15 cellular contexts compared by ENCODE assay signal in the genomic region with DNA sequence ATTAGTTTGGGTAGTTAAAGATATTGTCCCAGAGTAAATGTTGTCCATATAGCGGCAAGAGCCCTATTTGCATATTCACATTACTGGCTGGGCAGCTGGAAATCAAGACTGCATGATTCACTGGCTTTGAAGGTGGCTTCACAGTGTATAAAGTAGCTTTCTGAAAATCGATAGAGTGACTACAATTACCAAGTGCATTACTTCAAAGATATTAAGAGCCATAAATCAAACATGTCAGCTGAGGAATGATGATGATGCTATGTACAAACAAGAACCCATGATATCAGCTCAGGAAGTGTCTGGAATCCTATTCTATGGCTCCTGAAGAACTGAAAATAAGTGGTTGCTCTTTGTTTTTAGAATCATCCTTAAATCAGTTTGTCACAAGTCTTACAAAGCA.
"Had no signal": no experiment of that assay in that cellular context is flagged by ENCODE, and none has a peak within 500 bp of the region (broad histone marks: within the 10 kb centered on the region; RNA-seq: fewer than 3 reads in every experiment).

No MANE protein-coding gene starts in this region.

- H3K27ac ChIP-seq: epithelial cell of prostate, gastroesophageal sphincter, hepatocyte, lower lobe of right lung, neural progenitor cell, parathyroid adenoma, stomach had no signal

- H3K4me3 Mint-ChIP-seq: activated B cell treated with CpG ODN at 0.5 μM for 24 hours; activated CD4-positive, alpha-beta T cell treated with anti-CD3 and anti-CD28 coated beads, Interleukin-2, amount 10 ng/mL, durations not matched to agents 7 days and 5 days; activated naive CD4-positive, alpha-beta T cell treated with anti-CD3 and anti-CD28 coated beads for 36 hours; activated T-helper 17 cell treated with anti-CD3 and anti-CD28 coated beads, Interleukin-2, amount 50 U/mL, for 72 hours; central memory CD8-positive, alpha-beta T cell; neural progenitor cell had no signal

- H3K4me1 ChIP-seq: gastroesophageal sphincter, lower lobe of right lung, parathyroid adenoma, stomach had no signal

- H3K9me3 Mint-ChIP-seq: activated B cell treated with CpG ODN at 0.5 μM for 24 hours; activated CD4-positive, alpha-beta T cell treated with anti-CD3 and anti-CD28 coated beads, Interleukin-2, amount 10 ng/mL, durations not matched to agents 7 days and 5 days; activated naive CD4-positive, alpha-beta T cell treated with anti-CD3 and anti-CD28 coated beads for 36 hours; activated T-helper 17 cell treated with anti-CD3 and anti-CD28 coated beads, Interleukin-2, amount 50 U/mL, for 72 hours; central memory CD8-positive, alpha-beta T cell had no signal

- H3K4me2 ChIP-seq: hepatocyte, neural progenitor cell had no signal

- H3K9ac ChIP-seq: neural progenitor cell, parathyroid adenoma had no signal

- H3K27ac Mint-ChIP-seq: activated B cell treated with CpG ODN at 0.5 μM for 24 hours; activated CD4-positive, alpha-beta T cell treated with anti-CD3 and anti-CD28 coated beads, Interleukin-2, amount 10 ng/mL, durations not matched to agents 7 days and 5 days; activated naive CD4-positive, alpha-beta T cell treated with anti-CD3 and anti-CD28 coated beads for 36 hours; activated T-helper 17 cell treated with anti-CD3 and anti-CD28 coated beads, Interleukin-2, amount 50 U/mL, for 72 hours; neural progenitor cell had no signal

- H3K9me3 ChIP-seq: gastroesophageal sphincter, lower lobe of right lung, stomach had no signal

- H2AFZ ChIP-seq: hepatocyte, neural progenitor cell, parathyroid adenoma had no signal

- H3K27me3 ChIP-seq: gastroesophageal sphincter, hepatocyte, neural progenitor cell had no signal

- H3K4me1 Mint-ChIP-seq: activated B cell treated with CpG ODN at 0.5 μM for 24 hours; activated CD4-positive, alpha-beta T cell treated with anti-CD3 and anti-CD28 coated beads, Interleukin-2, amount 10 ng/mL, durations not matched to agents 7 days and 5 days; activated T-helper 17 cell treated with anti-CD3 and anti-CD28 coated beads, Interleukin-2, amount 50 U/mL, for 72 hours; central memory CD8-positive, alpha-beta T cell had no signal

- H3K36me3 ChIP-seq: gastroesophageal sphincter, lower lobe of right lung, neural progenitor cell, stomach had no signal

- H3K4me3 ChIP-seq: gastroesophageal sphincter, hepatocyte, lower lobe of right lung, neural progenitor cell, stomach had no signal

- DNase-seq: activated B cell treated with CpG ODN at 0.5 μM for 24 hours; activated CD4-positive, alpha-beta T cell treated with anti-CD3 and anti-CD28 coated beads, Interleukin-2, amount 10 ng/mL, durations not matched to agents 7 days and 5 days; activated CD8-positive, alpha-beta memory T cell treated with anti-CD3 and anti-CD28 coated beads for 24 hours; activated naive CD4-positive, alpha-beta T cell treated with anti-CD3 and anti-CD28 coated beads for 36 hours; effector memory CD4-positive, alpha-beta T cell; kidney glomerular epithelial cell; lower lobe of right lung; stomach had no signal
